Comparison of ENCODE assay signal across 8 cellular contexts in genomic region chr3:186953011-186953487, GRCh38. TPM values are rescaled to one million over a fixed set of nuclear protein-coding genes. Genes with fewer than 3 reads are reported as not detected.
DNase-seq lines count a peak whose midpoint lies in the region; ATAC-seq and TF ChIP-seq lines count a peak whose summit lies in the region.

No MANE protein-coding gene starts in this region.

- peak overlapping the region in 6 of 7 donors; percentile 20 to 64 (median 44) for H3K4me3 Mint-ChIP-seq in CD8-positive, alpha-beta memory T cell
- H3K4me3 Mint-ChIP-seq in activated T-helper 17 cell treated with anti-CD3 and anti-CD28 coated beads, Interleukin-2, amount 50 U/mL, for 72 hours = peak overlapping the region; percentile 86
- H3K4me3 Mint-ChIP-seq in memory B cell (peak overlapping the region; percentile 42), type B pancreatic cell (no peak overlapping the region)

- ATAC-seq in HG02885 (IDR thresholded peaks at IDR 0.05; ENCODE audit: poor library complexity, unreplicated experiment) (peak; percentile 45), memory B cell (ENCODE audit: low read depth) (peak; percentile 42)
- ATAC-seq in activated T-helper 17 cell treated with anti-CD3 and anti-CD28 coated beads, Interleukin-2, amount 50 U/mL, for 72 hours (replicated peaks) = peak; percentile 96

- peaks cover 91 to 99% (median 98%) of the 10 kb centered on the region in 3 donors for H3K4me1 Mint-ChIP-seq in CD8-positive, alpha-beta memory T cell
- H3K4me1 Mint-ChIP-seq in activated T-helper 17 cell treated with anti-CD3 and anti-CD28 coated beads, Interleukin-2, amount 50 U/mL, for 72 hours = peaks cover 57% of the 10 kb centered on the region
- H3K4me1 Mint-ChIP-seq in memory B cell (peaks cover 71% of the 10 kb centered on the region), type B pancreatic cell (ENCODE audit: unreplicated experiment) (peaks cover 11% of the 10 kb centered on the region)

- TF ChIP-seq CTCF in type B pancreatic cell (conservative IDR thresholded peaks at IDR 0.05) = no peak

- peaks cover 16 to 65% (median 21%) of the 10 kb centered on the region in 3 donors for H3K36me3 Mint-ChIP-seq in CD8-positive, alpha-beta memory T cell
- peaks cover 56% of the 10 kb centered on the region for H3K36me3 Mint-ChIP-seq in activated T-helper 17 cell treated with anti-CD3 and anti-CD28 coated beads, Interleukin-2, amount 50 U/mL, for 72 hours (ENCODE audit: low read depth)
- peaks cover 49% of the 10 kb centered on the region for H3K36me3 Mint-ChIP-seq in memory B cell
- H3K36me3 Mint-ChIP-seq in type B pancreatic cell = peaks cover 13% of the 10 kb centered on the region

- CTCF ChIA-PET in CD8-positive, alpha-beta memory T cell (lab: Charles Lee) = interaction anchor here (1.0 to 2.3 kb wide), 2 partner anchors 22 to 104 kb away, joined by 3 to 11 read pairs; no protein-coding TSS in a partner anchor

- H3K36me3 ChIP-seq in CD8-positive, alpha-beta memory T cell (ENCODE audit: insufficient read depth, low read length) = peaks cover 5% of the 10 kb centered on the region

- H3K9me3 ChIP-seq in CD8-positive, alpha-beta memory T cell (ENCODE audit: low read length) = no peaks in the 10 kb centered on the region

- H3K4me3 ChIP-seq in CD8-positive, alpha-beta memory T cell (ENCODE audit: low read length) = no peak overlapping the region

- peaks cover 69% of the 10 kb centered on the region for H3K4me1 ChIP-seq in CD8-positive, alpha-beta memory T cell (ENCODE audit: insufficient read depth, low read length)

- POLR2A ChIA-PET in CD8-positive, alpha-beta memory T cell (lab: Charles Lee) = interaction anchor here (0.6 to 0.7 kb wide), 3 partner anchors 84 to 196 kb away, joined by 3 to 9 read pairs (median 4); no protein-coding TSS in a partner anchor

- H3K27me3 ChIP-seq in CD8-positive, alpha-beta memory T cell (ENCODE audit: insufficient read depth, low read length, poor library complexity, severe bottlenecking) = no peaks in the 10 kb centered on the region

- no peaks in the 10 kb centered on the region for H3K9me3 Mint-ChIP-seq in CD8-positive, alpha-beta memory T cell
- peaks cover 7% of the 10 kb centered on the region for H3K9me3 Mint-ChIP-seq in activated T-helper 17 cell treated with anti-CD3 and anti-CD28 coated beads, Interleukin-2, amount 50 U/mL, for 72 hours
- peaks cover 3% of the 10 kb centered on the region for H3K9me3 Mint-ChIP-seq in memory B cell
- peaks cover 9% of the 10 kb centered on the region for H3K9me3 Mint-ChIP-seq in type B pancreatic cell

- peak overlapping the region; percentile 53 for H3K27ac ChIP-seq in CD8-positive, alpha-beta memory T cell (ENCODE audit: low read depth, low read length)

- peak overlapping the region; percentile 48 to 92 (median 77) for H3K27ac Mint-ChIP-seq in CD8-positive, alpha-beta memory T cell
- H3K27ac Mint-ChIP-seq in activated T-helper 17 cell treated with anti-CD3 and anti-CD28 coated beads, Interleukin-2, amount 50 U/mL, for 72 hours = peak overlapping the region; percentile 90
- H3K27ac Mint-ChIP-seq in memory B cell (peak overlapping the region; percentile 76), type B pancreatic cell (no peak overlapping the region)

- DNase-seq in CD8-positive, alpha-beta memory T cell = no peak
- DNase-seq in memory B cell (ENCODE audit: low spot score in 2 of 2) = no peak
- no peak for DNase-seq in type B pancreatic cell (ENCODE audit: extremely low spot score, unreplicated experiment)
- no peak for DNase-seq in stimulated activated CD4-positive, alpha-beta T cell treated with anti-CD3 and anti-CD28 coated beads, Interleukin-15, amount 100 ng/mL, for 24 hours
- no peak for DNase-seq in cerebellar nuclear complex (lab: John Stamatoyannopoulos, UW)
- no peak for DNase-seq in iPS-NIHi7 (ENCODE audit: extremely low spot score)

- no peaks in the 10 kb centered on the region for H3K27me3 Mint-ChIP-seq in CD8-positive, alpha-beta memory T cell
- H3K27me3 Mint-ChIP-seq in activated T-helper 17 cell treated with anti-CD3 and anti-CD28 coated beads, Interleukin-2, amount 50 U/mL, for 72 hours = no peaks in the 10 kb centered on the region
- H3K27me3 Mint-ChIP-seq in memory B cell (no peaks in the 10 kb centered on the region), type B pancreatic cell (no peaks in the 10 kb centered on the region)

RNA-seq across cellular contexts. Expression of gene ST6GAL1, which starts 22.7 kb away (rescaled TPM):
- total RNA-seq in CD8-positive, alpha-beta memory T cell = 100 to 1,000 TPM in 1 of 2 experiments, 10 to 100 TPM in 1; 96.8 to 108 TPM
- 139 TPM for polyA plus RNA-seq in CD8-positive, alpha-beta memory T cell
- total RNA-seq in activated T-helper 17 cell treated with anti-CD3 and anti-CD28 coated beads, Interleukin-2, amount 50 U/mL, for 72 hours = 10 to 100 TPM; 68.0 to 77.4 TPM
- total RNA-seq in type B pancreatic cell (ENCODE audit: low replicate concordance) = 22.3 and 51.8 TPM in 2 replicates

Comparison
In these comparisons a context has a peak if more than half of its experiments do, and no peak if none do; other contexts are left out.
1. ATAC-seq: peak in every context shown above with its lines; median percentile 96 in activated T-helper 17 cell treated with anti-CD3 and anti-CD28 coated beads, Interleukin-2, amount 50 U/mL, for 72 hours; 45 in HG02885; 42 in memory B cell.